In genomic region chr20:25550645-25551337, GRCh38 we compare ENCODE assay signal across 1 cellular context.
A peak's percentile ranks its signal among the peaks of the same experiment; 100 is the strongest.
TF ChIP-seq lines count a peak whose summit lies in the region.
"Not testable (repeated sequence)": the region's sequence is repeated elsewhere in the genome, so short reads cannot be mapped to it uniquely, and the experiment has no call there.

No MANE protein-coding gene starts in this region.

TF ChIP-seq in HepG2, 621 proteins besides CTCF, POLR2A, EP300 and RAD21 (continued from another document):
- TF ChIP-seq MAX (IDR thresholded peaks at IDR 0.05) (0 out of 2 replicates have a peak, but pooled peaks have one; percentile 8), PAXIP1 (CRISPR knock-in tag; conservative IDR thresholded peaks at IDR 0.05) (peak; percentile 44; the same call in 1 of the 2 replicates), HNF1A (IDR thresholded peaks at IDR 0.05; ENCODE audit: low read depth) (peak; percentile 50; the same call in 1 of the 2 replicates), HNF1A (CRISPR knock-in tag; IDR thresholded peaks at IDR 0.05; ENCODE audit: borderline replicate concordance) (peak; percentile 72; the same call in 1 of the 2 replicates), NR2F6 (IDR thresholded peaks at IDR 0.05) (peak; percentile 40; the same call in 1 of the 2 replicates), NR2F6 (CRISPR knock-in tag; IDR thresholded peaks at IDR 0.05) (peak; percentile 34; the same call in 1 of the 2 replicates), PITX1 (CRISPR knock-in tag; IDR thresholded peaks at IDR 0.05) (peak; percentile 97), FOXP1 (CRISPR knock-in tag; IDR thresholded peaks at IDR 0.05) (0 out of 2 replicates have a peak, but pooled peaks have one; percentile 17), CREM (IDR thresholded peaks at IDR 0.05) (0 out of 2 replicates have a peak, but pooled peaks have one; percentile 31), MTA1 (CRISPR knock-in tag; IDR thresholded peaks at IDR 0.05; ENCODE audit: borderline replicate concordance) (peak; percentile 16; the same call in 1 of the 2 replicates)
- TF ChIP-seq FOXP1 (IDR thresholded peaks at IDR 0.05); CREM (CRISPR knock-in tag; IDR thresholded peaks at IDR 0.05): not testable (repeated sequence)
